Comparison of ENCODE assay signal across 16 cellular contexts in genomic region chr18:63182861-63183260, GRCh38.
DNase-seq lines count a peak whose midpoint lies in the region; ATAC-seq and TF ChIP-seq lines count a peak whose summit lies in the region.
"Had no signal": no experiment of that assay in that cellular context is flagged by ENCODE, and none has a peak within 500 bp of the region (broad histone marks: within the 10 kb centered on the region; RNA-seq: fewer than 3 reads in every experiment).

No MANE protein-coding gene starts in this region.

- H3K9me3 Mint-ChIP-seq in Caco-2 (ENCODE audit: unreplicated experiment), result no peaks in the 10 kb centered on the region
- H3K9me3 Mint-ChIP-seq in activated naive CD8-positive, alpha-beta T cell treated with anti-CD3 and anti-CD28 coated beads, Interleukin-2, amount 10 ng/mL, durations not matched to agents 7 days and 5 days, result no peaks in the 10 kb centered on the region
- H3K9me3 Mint-ChIP-seq: activated naive CD4-positive, alpha-beta T cell treated with anti-CD3 and anti-CD28 coated beads, Interleukin-2, amount 10 ng/mL, durations not matched to agents 7 days and 5 days had no signal

- H3K9me3 ChIP-seq in Caco-2 (no peaks in the 10 kb centered on the region), sigmoid colon (no peaks in the 10 kb centered on the region)

- CTCF ChIA-PET in Caco-2 (lab: Charles Lee), result no interaction called here

- no peak for TF ChIP-seq CTCF in Caco-2 (IDR thresholded peaks at IDR 0.05; ENCODE audit: insufficient read depth in 1 of 2, low read depth in 1 of 2, low read length in 1 of 2, severe bottlenecking in 1 of 2, unreplicated experiment in 1 of 2)
- TF ChIP-seq CTCF in sigmoid colon (IDR thresholded peaks at IDR 0.05), result no peak

- ATAC-seq in GM21515 (IDR thresholded peaks at IDR 0.05; ENCODE audit: unreplicated experiment) (peak; percentile 35), GM19324 (IDR thresholded peaks at IDR 0.05; ENCODE audit: low FRiP score, unreplicated experiment) (no peak)
- no peak for ATAC-seq in activated naive CD8-positive, alpha-beta T cell treated with anti-CD3 and anti-CD28 coated beads, Interleukin-2, amount 10 ng/mL, durations not matched to agents 7 days and 5 days (ENCODE audit: low read depth)
- ATAC-seq: right cardiac atrium had no signal

- intact Hi-C loops in Caco-2 (cut with micrococcal nuclease; ENCODE audit: unreplicated experiment) (no loop called here), sigmoid colon (cut with DNase I) (no loop called here)

- no peak for TF ChIP-seq POLR2A in sigmoid colon (IDR thresholded peaks at IDR 0.05)

- H3K27ac Mint-ChIP-seq in Caco-2 (ENCODE audit: unreplicated experiment), result peak overlapping the region; percentile 77
- peak overlapping the region; percentile 63 for H3K27ac Mint-ChIP-seq in activated naive CD8-positive, alpha-beta T cell treated with anti-CD3 and anti-CD28 coated beads, Interleukin-2, amount 10 ng/mL, durations not matched to agents 7 days and 5 days

- no peak overlapping the region for H3K4me3 Mint-ChIP-seq in Caco-2 (ENCODE audit: unreplicated experiment)
- peak overlapping the region; percentile 26 for H3K4me3 Mint-ChIP-seq in activated naive CD8-positive, alpha-beta T cell treated with anti-CD3 and anti-CD28 coated beads, Interleukin-2, amount 10 ng/mL, durations not matched to agents 7 days and 5 days
- H3K4me3 Mint-ChIP-seq: activated naive CD4-positive, alpha-beta T cell treated with anti-CD3 and anti-CD28 coated beads, Interleukin-2, amount 10 ng/mL, durations not matched to agents 7 days and 5 days had no signal

- no TSS peak for BruUV-seq in Caco-2 (replicated peaks; lab: Mats Ljungman, UMichigan)

- H3K4me1 ChIP-seq in Caco-2 (peaks cover 22% of the 10 kb centered on the region), sigmoid colon (peaks cover 0 to 79% (median 71%) of the 10 kb centered on the region in 4 donors)

- H3K4me3 ChIP-seq in Caco-2 (ENCODE audit: low read depth, low read length) (no peak overlapping the region), sigmoid colon (no peak overlapping the region)

- WGBS in sigmoid colon, 2 donors, result 15 to 40% methylated on average over 5 of the region's 5 CpGs

- H3K36me3 ChIP-seq in Caco-2 (ENCODE audit: control insufficient read depth, insufficient read depth, low read length), result no peaks in the 10 kb centered on the region
- no peaks in the 10 kb centered on the region for H3K36me3 ChIP-seq in sigmoid colon

- POLR2A ChIA-PET in Caco-2 (lab: Charles Lee), result no interaction called here
- POLR2A ChIA-PET in activated naive CD8-positive, alpha-beta T cell treated with anti-CD3 and anti-CD28 coated beads, Interleukin-2, amount 10 ng/mL, durations not matched to agents 7 days and 5 days (lab: Charles Lee), result interaction anchor here (2.3 kb wide), 1 partner anchor 14 kb away, joined by 11 read pairs; no protein-coding TSS in a partner anchor

- H3K27ac ChIP-seq in sigmoid colon, result peak overlapping the region in 3 of 4 donors; percentile 2 to 53 (median 30)
- H3K27ac ChIP-seq: epithelial cell of prostate had no signal

- no peaks in the 10 kb centered on the region for H3K36me3 Mint-ChIP-seq in Caco-2 (ENCODE audit: insufficient read depth, unreplicated experiment)
- H3K36me3 Mint-ChIP-seq in activated naive CD8-positive, alpha-beta T cell treated with anti-CD3 and anti-CD28 coated beads, Interleukin-2, amount 10 ng/mL, durations not matched to agents 7 days and 5 days, result peaks cover 43% of the 10 kb centered on the region

- no peaks in the 10 kb centered on the region for H3K27me3 ChIP-seq in Caco-2 (replicated peaks; ENCODE audit: control insufficient read depth, insufficient read depth, low read length)
- no peaks in the 10 kb centered on the region for H3K27me3 ChIP-seq in sigmoid colon

- H3K27me3 Mint-ChIP-seq in Caco-2 (ENCODE audit: insufficient read depth, unreplicated experiment), result no peaks in the 10 kb centered on the region
- no peaks in the 10 kb centered on the region for H3K27me3 Mint-ChIP-seq in activated naive CD8-positive, alpha-beta T cell treated with anti-CD3 and anti-CD28 coated beads, Interleukin-2, amount 10 ng/mL, durations not matched to agents 7 days and 5 days
- H3K27me3 Mint-ChIP-seq: activated naive CD4-positive, alpha-beta T cell treated with anti-CD3 and anti-CD28 coated beads, Interleukin-2, amount 10 ng/mL, durations not matched to agents 7 days and 5 days had no signal

- TF ChIP-seq EP300 in sigmoid colon (IDR thresholded peaks at IDR 0.05), result no peak

- H3K4me1 Mint-ChIP-seq in Caco-2 (ENCODE audit: low read depth, unreplicated experiment), result peaks cover 23% of the 10 kb centered on the region
- H3K4me1 Mint-ChIP-seq in activated naive CD8-positive, alpha-beta T cell treated with anti-CD3 and anti-CD28 coated beads, Interleukin-2, amount 10 ng/mL, durations not matched to agents 7 days and 5 days, result peaks cover 43% of the 10 kb centered on the region

- DNase-seq in Caco-2 (no peak), sigmoid colon (no peak), cortex of kidney (lab: John Stamatoyannopoulos, UW) (no peak), NCI-H774 (lab: John Stamatoyannopoulos, UW) (no peak)
- DNase-seq in activated naive CD8-positive, alpha-beta T cell treated with anti-CD3 and anti-CD28 coated beads, Interleukin-2, amount 10 ng/mL, durations not matched to agents 7 days and 5 days, result no peak
- DNase-seq: activated naive CD4-positive, alpha-beta T cell treated with anti-CD3 and anti-CD28 coated beads, Interleukin-2, amount 10 ng/mL, durations not matched to agents 7 days and 5 days; COR-L47; head of caudate nucleus; NCI-H1417; right cardiac atrium; stimulated activated CD4-positive, alpha-beta T cell treated with anti-CD3 and anti-CD28 coated beads, Interleukin-4, amount 100 ng/mL, for 4 hours; stimulated activated naive CD4-positive, alpha-beta T cell treated with Interleukin-2 at 50 U/mL for 16 hours; T1000 had no signal
